ENCODE assay signal across 15 cellular contexts in the genomic region with DNA sequence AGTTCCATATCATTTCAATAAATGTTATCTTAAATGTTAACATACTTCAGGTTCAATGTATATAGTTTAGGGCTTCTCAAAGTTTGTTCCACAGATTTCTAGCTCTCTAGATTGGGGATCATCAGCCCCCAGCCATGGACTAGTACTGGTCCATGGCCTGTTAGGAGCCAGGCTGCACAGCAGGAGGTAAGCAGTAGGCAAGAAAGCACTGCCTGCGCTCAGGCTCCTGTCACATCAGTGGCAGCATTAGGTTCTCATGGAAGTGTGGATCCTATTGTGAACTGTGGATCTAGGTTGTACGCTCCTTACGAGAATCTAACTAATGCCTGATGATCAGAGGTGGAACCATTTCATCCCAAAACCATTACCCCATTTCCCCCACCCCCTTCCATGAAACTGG.
DNase-seq lines count a peak whose midpoint lies in the region; ATAC-seq and TF ChIP-seq lines count a peak whose summit lies in the region.
"Had no signal": no experiment of that assay in that cellular context is flagged by ENCODE, and none has a peak within 500 bp of the region (broad histone marks: within the 10 kb centered on the region; RNA-seq: fewer than 3 reads in every experiment).

No MANE protein-coding gene starts in this region.

- TF ChIP-seq CTCF in GM23338 (conservative IDR thresholded peaks at IDR 0.05; ENCODE audit: low read depth in 2 of 2), result no peak
- no peak for TF ChIP-seq CTCF in smooth muscle cell (IDR thresholded peaks at IDR 0.05; ENCODE audit: borderline replicate concordance, insufficient read depth, poor library complexity, severe bottlenecking)

- WGBS in smooth muscle cell (ENCODE audit: low lambda C conversion rate), result 99% methylated on average over 3 of the region's 3 CpGs

- H4K20me1 ChIP-seq in GM23338 (replicated peaks; ENCODE audit: insufficient read depth) (no peaks in the 10 kb centered on the region), smooth muscle cell (ENCODE audit: low read depth) (no peaks in the 10 kb centered on the region)

- H3K9me3 Mint-ChIP-seq in activated naive CD4-positive, alpha-beta T cell treated with anti-CD3 and anti-CD28 coated beads for 36 hours, result no peaks in the 10 kb centered on the region
- no peaks in the 10 kb centered on the region for H3K9me3 Mint-ChIP-seq in GM23338
- no peaks in the 10 kb centered on the region for H3K9me3 Mint-ChIP-seq in activated T-helper 1 cell treated with anti-CD3 and anti-CD28 coated beads, Interleukin-12 subunit alpha, Interleukin-12 subunit beta, Interleukin-2, Interleukin-4 antibody, amounts not matched to agents 30 ng/mL and 10 ng/mL and 1 ng/mL, durations not matched to agents 14 hours and 24 hours and 36 hours
- no peaks in the 10 kb centered on the region for H3K9me3 Mint-ChIP-seq in stimulated activated naive CD8-positive, alpha-beta T cell treated with anti-CD3 and anti-CD28 coated beads, Interleukin-15, amount 100 ng/mL, for 72 hours

- CTCF ChIA-PET in activated naive CD4-positive, alpha-beta T cell treated with anti-CD3 and anti-CD28 coated beads for 36 hours (lab: Charles Lee), result interaction anchor here (1.1 kb wide), 1 partner anchor 26 kb away, joined by 3 read pairs; no protein-coding TSS in a partner anchor

- H3K4me1 Mint-ChIP-seq in activated naive CD4-positive, alpha-beta T cell treated with anti-CD3 and anti-CD28 coated beads for 36 hours (ENCODE audit: low read depth), result peaks cover 50% of the 10 kb centered on the region
- H3K4me1 Mint-ChIP-seq in GM23338, result peaks cover 14% of the 10 kb centered on the region
- peaks cover 35% of the 10 kb centered on the region for H3K4me1 Mint-ChIP-seq in activated T-helper 1 cell treated with anti-CD3 and anti-CD28 coated beads, Interleukin-12 subunit alpha, Interleukin-12 subunit beta, Interleukin-2, Interleukin-4 antibody, amounts not matched to agents 30 ng/mL and 10 ng/mL and 1 ng/mL, durations not matched to agents 14 hours and 24 hours and 36 hours (ENCODE audit: low read depth)
- H3K4me1 Mint-ChIP-seq in stimulated activated naive CD8-positive, alpha-beta T cell treated with anti-CD3 and anti-CD28 coated beads, Interleukin-15, amount 100 ng/mL, for 72 hours, result peaks cover 34% of the 10 kb centered on the region

- no peaks in the 10 kb centered on the region for H3K79me2 ChIP-seq in GM23338 (replicated peaks; ENCODE audit: insufficient read depth)
- H3K79me2 ChIP-seq in smooth muscle cell (ENCODE audit: low read depth), result no peaks in the 10 kb centered on the region

- H3K4me3 Mint-ChIP-seq in activated naive CD4-positive, alpha-beta T cell treated with anti-CD3 and anti-CD28 coated beads for 36 hours, result peak overlapping the region; percentile 32
- H3K4me3 Mint-ChIP-seq in GM23338, result no peak overlapping the region
- peak overlapping the region; percentile 28 for H3K4me3 Mint-ChIP-seq in activated T-helper 1 cell treated with anti-CD3 and anti-CD28 coated beads, Interleukin-12 subunit alpha, Interleukin-12 subunit beta, Interleukin-2, Interleukin-4 antibody, amounts not matched to agents 30 ng/mL and 10 ng/mL and 1 ng/mL, durations not matched to agents 14 hours and 24 hours and 36 hours
- peak overlapping the region; percentile 62 to 65 for H3K4me3 Mint-ChIP-seq in stimulated activated naive CD8-positive, alpha-beta T cell treated with anti-CD3 and anti-CD28 coated beads, Interleukin-15, amount 100 ng/mL, for 72 hours

- no peaks in the 10 kb centered on the region for H3K9me2 ChIP-seq in GM23338 (ENCODE audit: insufficient read depth)

- peaks cover 2% of the 10 kb centered on the region for H3K36me3 Mint-ChIP-seq in activated naive CD4-positive, alpha-beta T cell treated with anti-CD3 and anti-CD28 coated beads for 36 hours (ENCODE audit: low read depth)
- H3K36me3 Mint-ChIP-seq in GM23338 (ENCODE audit: low read depth), result no peaks in the 10 kb centered on the region
- H3K36me3 Mint-ChIP-seq in activated T-helper 1 cell treated with anti-CD3 and anti-CD28 coated beads, Interleukin-12 subunit alpha, Interleukin-12 subunit beta, Interleukin-2, Interleukin-4 antibody, amounts not matched to agents 30 ng/mL and 10 ng/mL and 1 ng/mL, durations not matched to agents 14 hours and 24 hours and 36 hours (ENCODE audit: low read depth), result peaks cover 7% of the 10 kb centered on the region

- no peaks in the 10 kb centered on the region for H3K9me3 ChIP-seq in smooth muscle cell (replicated peaks; ENCODE audit: low read depth)

- DNase-seq in activated naive CD4-positive, alpha-beta T cell treated with anti-CD3 and anti-CD28 coated beads for 36 hours, result no peak
- no peak for DNase-seq in activated naive CD4-positive, alpha-beta T cell treated with anti-CD3 and anti-CD28 coated beads, Interleukin-2, amount 50 U/mL, for 16 hours
- DNase-seq in GM23338 (ENCODE audit: low spot score), result peak; percentile 15
- DNase-seq in activated T-helper 1 cell treated with anti-CD3 and anti-CD28 coated beads, Interleukin-12 subunit alpha, Interleukin-12 subunit beta, Interleukin-2, Interleukin-4 antibody, amounts not matched to agents 30 ng/mL and 10 ng/mL and 1 ng/mL, durations not matched to agents 14 hours and 24 hours and 36 hours (ENCODE audit: low spot score), result no peak
- DNase-seq in stimulated activated naive CD8-positive, alpha-beta T cell treated with anti-CD3 and anti-CD28 coated beads, Interleukin-15, amount 100 ng/mL, for 72 hours, result no peak
- no peak for DNase-seq in activated gamma-delta T cell (lab: John Stamatoyannopoulos, UW)
- no peak for DNase-seq in smooth muscle cell (lab: John Stamatoyannopoulos, UW; ENCODE audit: unreplicated experiment)
- DNase-seq: COR-L47, DMS153, EL, NCI-H1417, NCI-H2029, NCI-H510A, NCI-H82 had no signal

- H3K36me3 ChIP-seq in GM23338 (ENCODE audit: insufficient read depth) (no peaks in the 10 kb centered on the region), smooth muscle cell (ENCODE audit: low read depth) (no peaks in the 10 kb centered on the region)

- no peak overlapping the region for H3K27ac ChIP-seq in GM23338 (ENCODE audit: low read depth)
- H3K27ac ChIP-seq in smooth muscle cell (ENCODE audit: low read depth), result no peak overlapping the region

- peak; percentile 60 for ATAC-seq in GM23338
- peak; percentile 43 for ATAC-seq in stimulated activated naive CD8-positive, alpha-beta T cell treated with anti-CD3 and anti-CD28 coated beads, Interleukin-15, amount 100 ng/mL, for 72 hours
- ATAC-seq: Panc1 had no signal

- no peak overlapping the region for H3K9ac ChIP-seq in smooth muscle cell (ENCODE audit: low read depth)

- H3F3A ChIP-seq in GM23338 (replicated peaks; ENCODE audit: low read depth) (no peaks in the 10 kb centered on the region), smooth muscle cell (ENCODE audit: low read depth) (no peaks in the 10 kb centered on the region)

- no peak overlapping the region for H3K4me2 ChIP-seq in GM23338
- H3K4me2 ChIP-seq in smooth muscle cell, result no peak overlapping the region

- H3K27ac Mint-ChIP-seq in activated naive CD4-positive, alpha-beta T cell treated with anti-CD3 and anti-CD28 coated beads for 36 hours, result peak overlapping the region; percentile 50
- H3K27ac Mint-ChIP-seq in GM23338, result no peak overlapping the region
- peak overlapping the region; percentile 67 for H3K27ac Mint-ChIP-seq in activated T-helper 1 cell treated with anti-CD3 and anti-CD28 coated beads, Interleukin-12 subunit alpha, Interleukin-12 subunit beta, Interleukin-2, Interleukin-4 antibody, amounts not matched to agents 30 ng/mL and 10 ng/mL and 1 ng/mL, durations not matched to agents 14 hours and 24 hours and 36 hours
- H3K27ac Mint-ChIP-seq in stimulated activated naive CD8-positive, alpha-beta T cell treated with anti-CD3 and anti-CD28 coated beads, Interleukin-15, amount 100 ng/mL, for 72 hours, result peak overlapping the region in 1 of 2 donors; percentile 86

- no peak overlapping the region for H3K4me3 ChIP-seq in GM23338
- no peak overlapping the region for H3K4me3 ChIP-seq in smooth muscle cell

- intact Hi-C loops in activated naive CD4-positive, alpha-beta T cell treated with anti-CD3 and anti-CD28 coated beads for 36 hours (cut with micrococcal nuclease), result loop anchor here (2.0 to 10.0 kb wide), 6 partner anchors 18 to 1142 kb away; partner anchors contain the start of genes ICOS and NRP2
- intact Hi-C loops in activated T-helper 1 cell treated with anti-CD3 and anti-CD28 coated beads, Interleukin-12 subunit alpha, Interleukin-12 subunit beta, Interleukin-2, Interleukin-4 antibody, amounts not matched to agents 30 ng/mL and 10 ng/mL and 1 ng/mL, durations not matched to agents 14 hours and 24 hours and 36 hours (cut with micrococcal nuclease), result loop anchor here (2.0 to 10.0 kb wide), 5 partner anchors 18 to 606 kb away; partner anchors contain the start of gene NRP2

- H3K4me1 ChIP-seq in GM23338 (ENCODE audit: insufficient read depth), result peaks cover 8% of the 10 kb centered on the region
- no peaks in the 10 kb centered on the region for H3K4me1 ChIP-seq in smooth muscle cell (ENCODE audit: low read depth)

- no peak overlapping the region for H2AFZ ChIP-seq in GM23338
- H2AFZ ChIP-seq in smooth muscle cell (ENCODE audit: low read depth), result no peak overlapping the region

- no peaks in the 10 kb centered on the region for H3K27me3 Mint-ChIP-seq in activated naive CD4-positive, alpha-beta T cell treated with anti-CD3 and anti-CD28 coated beads for 36 hours (ENCODE audit: low read depth)
- H3K27me3 Mint-ChIP-seq in GM23338 (ENCODE audit: insufficient read depth, low read depth, poor library complexity), result no peaks in the 10 kb centered on the region
- no peaks in the 10 kb centered on the region for H3K27me3 Mint-ChIP-seq in activated T-helper 1 cell treated with anti-CD3 and anti-CD28 coated beads, Interleukin-12 subunit alpha, Interleukin-12 subunit beta, Interleukin-2, Interleukin-4 antibody, amounts not matched to agents 30 ng/mL and 10 ng/mL and 1 ng/mL, durations not matched to agents 14 hours and 24 hours and 36 hours (ENCODE audit: insufficient read depth)
- no peaks in the 10 kb centered on the region for H3K27me3 Mint-ChIP-seq in stimulated activated naive CD8-positive, alpha-beta T cell treated with anti-CD3 and anti-CD28 coated beads, Interleukin-15, amount 100 ng/mL, for 72 hours

- H3K27me3 ChIP-seq in GM23338 (ENCODE audit: insufficient read depth), result no peaks in the 10 kb centered on the region
- H3K27me3 ChIP-seq in smooth muscle cell (ENCODE audit: low read depth), result no peaks in the 10 kb centered on the region

TF ChIP-seq in GM23338, 12 proteins besides CTCF, POLR2A, EP300 and RAD21:
- TF ChIP-seq ZNF331 (CRISPR knock-in tag; IDR thresholded peaks at IDR 0.05; ENCODE audit: low read depth) (no peak), EZH2phosphoT487 (IDR thresholded peaks at IDR 0.05; ENCODE audit: unreplicated experiment) (no peak), ZNF114 (CRISPR knock-in tag; IDR thresholded peaks at IDR 0.05) (no peak), CREB1 (CRISPR knock-in tag; IDR thresholded peaks at IDR 0.05; ENCODE audit: low read depth) (no peak), POLR2AphosphoS5 (IDR thresholded peaks at IDR 0.05; ENCODE audit: low read depth) (no peak)
TF ChIP-seq in GM23338: peak in this region for 0.
